Comparison of ENCODE assay signal across 17 cellular contexts in genomic region chr19:47545061-47545948, GRCh38. TPM values are rescaled to one million over a fixed set of nuclear protein-coding genes. Genes with fewer than 3 reads are reported as not detected.
DNase-seq lines count a peak whose midpoint lies in the region; ATAC-seq and TF ChIP-seq lines count a peak whose summit lies in the region.
"Had no signal": no experiment of that assay in that cellular context is flagged by ENCODE, and none has a peak within 500 bp of the region (broad histone marks: within the 10 kb centered on the region; RNA-seq: fewer than 3 reads in every experiment).

No MANE protein-coding gene starts in this region.

- no peaks in the 10 kb centered on the region for H3K9me2 ChIP-seq in MM.1S (replicated peaks; ENCODE audit: insufficient read depth, low read length)

- no peaks in the 10 kb centered on the region for H3K9me3 Mint-ChIP-seq in T-cell
- H3K9me3 Mint-ChIP-seq: dendritic cell treated with granulocyte-macrophage colony-stimulating factor and Interleukin-4, amounts not matched to agents 40 ng/mL and 50 ng/mL, for 4 days; T-helper 1 cell treated with Interleukin-12 subunit alpha and Interleukin-12 subunit beta and Interleukin-4 antibody, amounts not matched to agents 30 μg/mL and 1 μg/mL, for 36 hours had no signal

- H3K9me3 ChIP-seq in psoas muscle (no peaks in the 10 kb centered on the region), MM.1S (replicated peaks; ENCODE audit: insufficient read depth, low read length) (no peaks in the 10 kb centered on the region)

- no peaks in the 10 kb centered on the region for H3K79me2 ChIP-seq in MM.1S (ENCODE audit: low read length)

- peak overlapping the region; percentile 34 for H3K4me3 ChIP-seq in psoas muscle
- H3K4me3 ChIP-seq in MM.1S (ENCODE audit: low read length), result no peak overlapping the region

- H3F3A ChIP-seq in MM.1S (ENCODE audit: insufficient read depth, low read length), result no peaks in the 10 kb centered on the region

- CTCF ChIA-PET in T-cell (lab: Charles Lee), result no interaction called here

- H3K4me1 ChIP-seq in psoas muscle (no peaks in the 10 kb centered on the region), MM.1S (ENCODE audit: low read length) (no peaks in the 10 kb centered on the region)

- TF ChIP-seq CTCF in psoas muscle (IDR thresholded peaks at IDR 0.05), result no peak
- no peak for TF ChIP-seq CTCF in MM.1S (IDR thresholded peaks at IDR 0.05; ENCODE audit: low read length)

- peak overlapping the region in 1 of 3 donors; percentile 45 for H3K4me3 Mint-ChIP-seq in T-cell
- H3K4me3 Mint-ChIP-seq: dendritic cell treated with granulocyte-macrophage colony-stimulating factor and Interleukin-4, amounts not matched to agents 40 ng/mL and 50 ng/mL, for 4 days; T-helper 1 cell treated with Interleukin-12 subunit alpha and Interleukin-12 subunit beta and Interleukin-4 antibody, amounts not matched to agents 30 μg/mL and 1 μg/mL, for 36 hours had no signal

- H3K27ac Mint-ChIP-seq in T-cell, result no peak overlapping the region
- H3K27ac Mint-ChIP-seq: dendritic cell treated with granulocyte-macrophage colony-stimulating factor and Interleukin-4, amounts not matched to agents 40 ng/mL and 50 ng/mL, for 4 days; T-helper 1 cell treated with Interleukin-12 subunit alpha and Interleukin-12 subunit beta and Interleukin-4 antibody, amounts not matched to agents 30 μg/mL and 1 μg/mL, for 36 hours had no signal

- no peaks in the 10 kb centered on the region for H3K36me3 Mint-ChIP-seq in T-cell

- peaks cover 12 to 23% (median 15%) of the 10 kb centered on the region in 3 donors for H3K4me1 Mint-ChIP-seq in T-cell

- no peak overlapping the region for H3K4me2 ChIP-seq in MM.1S (ENCODE audit: low read depth, low read length)

- H3K36me3 ChIP-seq in psoas muscle (ENCODE audit: insufficient read depth in 1 of 2, low read depth in 1 of 2), result no peaks in the 10 kb centered on the region
- H3K36me3 ChIP-seq in MM.1S (replicated peaks; ENCODE audit: insufficient read depth, low read length), result no peaks in the 10 kb centered on the region

- no peak overlapping the region for H3K9ac ChIP-seq in MM.1S (ENCODE audit: low read length)

- H3K27me3 ChIP-seq in psoas muscle (ENCODE audit: insufficient read depth in 3 of 3, low read length in 2 of 3) (peaks cover 0 to 35% (median 16%) of the 10 kb centered on the region in 3 donors), MM.1S (replicated peaks; ENCODE audit: insufficient read depth, low read length) (peaks cover 56% of the 10 kb centered on the region)

- ATAC-seq in T-cell (replicated peaks in 1 of 4), result peak; percentile 25 to 59 (median 50)
- peak; percentile 32 for ATAC-seq in esophagus mucosa
- ATAC-seq in psoas muscle, result no peak
- no peak for ATAC-seq in GM21515 (IDR thresholded peaks at IDR 0.05; ENCODE audit: unreplicated experiment)

- 15 to 25% (median 20%) methylated on average over 50 to 75 of the region's 75 CpGs for WGBS in psoas muscle, 3 donors

- DNase-seq in D341Med (ENCODE audit: low spot score) (peak; percentile 34), T-cell (peak in 7 of 34 experiments; percentile 2 to 18 (median 10)), psoas muscle (no peak), MM.1S (no peak), NCI-H2081 treated with DMSO at 0.1 percent for 48 hours (lab: John Stamatoyannopoulos, UW) (no peak)
- DNase-seq in stimulated activated CD4-positive, alpha-beta T cell treated with anti-CD3 and anti-CD28 coated beads, Interleukin-4, amount 100 ng/mL, for 4 hours, result no peak
- DNase-seq: activated CD4-positive, alpha-beta T cell treated with anti-CD3 and anti-CD28 coated beads for 4 hours; amygdala; mesendoderm; NCI-H82 had no signal

- POLR2A ChIA-PET in T-cell (lab: Charles Lee), result interaction anchor here in 1 of 2 donors (0.5 kb wide), 1 partner anchor 13 kb away, joined by 6 read pairs; no protein-coding TSS in a partner anchor

- peaks cover 0 to 6% of the 10 kb centered on the region in 2 donors for H3K27me3 Mint-ChIP-seq in T-cell

- H3K27ac ChIP-seq in psoas muscle (no peak overlapping the region), MM.1S (ENCODE audit: low read length) (no peak overlapping the region)
- H3K27ac ChIP-seq: C4-2B had no signal

- H2AFZ ChIP-seq in MM.1S (ENCODE audit: low read length), result no peak overlapping the region

- H4K20me1 ChIP-seq in MM.1S (ENCODE audit: insufficient read depth, low read length), result no peaks in the 10 kb centered on the region

- intact Hi-C loops in psoas muscle (cut with DNase I), result no loop called here

RNA-seq across cellular contexts. Expression of gene ZNF541, which starts 27.6 kb away (rescaled TPM):
- total RNA-seq in T-cell (1 to 10 TPM in 1 of 5 donors, under 1 TPM in 4; 0.58 to 1.1 (median 0.65) TPM), esophagus mucosa (0.08 TPM), psoas muscle (under 1 TPM; 0.13 to 0.73 (median 0.32) TPM)
- polyA plus RNA-seq in psoas muscle, result under 1 TPM; 0.06 to 0.42 (median 0.08) TPM
- total RNA-seq: HT-29, RPMI7951 had no signal

RNA-seq across cellular contexts. Expression of gene NAPA, which starts 30.4 kb away (rescaled TPM):
- total RNA-seq in T-cell (100 to 1,000 TPM in 2 of 5 donors, 10 to 100 TPM in 3; 81.1 to 119 (median 86.7) TPM), esophagus mucosa (96.2 TPM), psoas muscle (100 to 1,000 TPM; 124 to 182 (median 159) TPM)
- polyA plus RNA-seq in psoas muscle, result 100 to 1,000 TPM; 103 to 123 (median 109) TPM

Comparison
In these comparisons a context has a peak if more than half of its experiments do, and no peak if none do; other contexts are left out.
1. ATAC-seq: peak in T-cell (4 of 4) and esophagus mucosa (single experiment); none in psoas muscle (0 of 4) and GM21515 (single experiment).